7 cellular contexts compared by ENCODE assay signal in genomic region chr2:151661625-151662024, GRCh38.
"Had no signal": no experiment of that assay in that cellular context is flagged by ENCODE, and none has a peak within 500 bp of the region (broad histone marks: within the 10 kb centered on the region; RNA-seq: fewer than 3 reads in every experiment).

No MANE protein-coding gene starts in this region.

- FAIRE-seq: HepG2, HTR-8/SVneo had no signal

- H3K4me2 ChIP-seq: KMS-11 had no signal

- ATAC-seq: HepG2 had no signal

- DNase-seq: IMR-90, KBM-7, KG1 had no signal

- H3K9ac ChIP-seq: KMS-11 had no signal

- H3K27ac ChIP-seq: HL-60, KMS-11 had no signal
